In genomic region chr22:48491451-48491941, GRCh38 we compare ENCODE assay signal across 17 cellular contexts.
DNase-seq lines count a peak whose midpoint lies in the region; ATAC-seq and TF ChIP-seq lines count a peak whose summit lies in the region.
"Had no signal": no experiment of that assay in that cellular context is flagged by ENCODE, and none has a peak within 500 bp of the region (broad histone marks: within the 10 kb centered on the region; RNA-seq: fewer than 3 reads in every experiment).

No MANE protein-coding gene starts in this region.

- no peaks in the 10 kb centered on the region for H3K9me3 ChIP-seq in SK-N-MC (ENCODE audit: low read depth, low read length)
- H3K9me3 ChIP-seq in CD4-positive, alpha-beta memory T cell (ENCODE audit: control insufficient read depth in 1 of 2, low read length in 2 of 2): no peaks in the 10 kb centered on the region
- H3K9me3 ChIP-seq in mesenchymal stem cell (ENCODE audit: control insufficient read depth, low read length): no peaks in the 10 kb centered on the region
- H3K9me3 ChIP-seq: ascending aorta, neutrophil, transverse colon had no signal

- H3K4me1 Mint-ChIP-seq in activated CD8-positive, alpha-beta T cell treated with anti-CD3 and anti-CD28 coated beads, Interleukin-2, amount 10 ng/mL, durations not matched to agents 7 days and 5 days (ENCODE audit: low read depth): no peaks in the 10 kb centered on the region
- no peaks in the 10 kb centered on the region for H3K4me1 Mint-ChIP-seq in activated CD8-positive, alpha-beta T cell treated with anti-CD3 and anti-CD28 coated beads for 36 hours (ENCODE audit: low read depth)
- H3K4me1 Mint-ChIP-seq in type B pancreatic cell (ENCODE audit: unreplicated experiment): peaks cover 19% of the 10 kb centered on the region
- peaks cover 0 to 4% (median under 1%) of the 10 kb centered on the region in 4 donors for H3K4me1 Mint-ChIP-seq in CD4-positive, alpha-beta memory T cell
- H3K4me1 Mint-ChIP-seq: activated T-helper 17 cell treated with anti-CD3 and anti-CD28 coated beads, Interleukin-2, amount 50 U/mL, for 72 hours had no signal

- H2BK120ac ChIP-seq in mesenchymal stem cell (ENCODE audit: low read depth, low read length): no peak overlapping the region

- DNase-seq in activated CD8-positive, alpha-beta T cell treated with anti-CD3 and anti-CD28 coated beads, Interleukin-2, amount 10 ng/mL, durations not matched to agents 7 days and 5 days: peak; percentile 20
- DNase-seq in activated CD8-positive, alpha-beta T cell treated with anti-CD3 and anti-CD28 coated beads for 36 hours: no peak
- DNase-seq in SK-N-MC (ENCODE audit: low read depth, low spot score): no peak
- DNase-seq in left kidney (ENCODE audit: low read depth, low spot score): peak; percentile 80
- peak; percentile 57 for DNase-seq in type B pancreatic cell (ENCODE audit: extremely low spot score, unreplicated experiment)
- no peak for DNase-seq in CD4-positive, alpha-beta memory T cell
- DNase-seq in mesenchymal stem cell: no peak
- DNase-seq in NCI-H128 (lab: John Stamatoyannopoulos, UW; ENCODE audit: unreplicated experiment): no peak
- DNase-seq: activated CD4-positive, alpha-beta T cell treated with anti-CD3 and anti-CD28 coated beads, Interleukin-2, amount 50 U/mL, for 1 hour; HCEC 1CT; left cardiac atrium; transverse colon had no signal

- no peak overlapping the region for H4K91ac ChIP-seq in mesenchymal stem cell (ENCODE audit: low read length)

- no peak overlapping the region for H3K27ac Mint-ChIP-seq in activated CD8-positive, alpha-beta T cell treated with anti-CD3 and anti-CD28 coated beads, Interleukin-2, amount 10 ng/mL, durations not matched to agents 7 days and 5 days
- no peak overlapping the region for H3K27ac Mint-ChIP-seq in activated CD8-positive, alpha-beta T cell treated with anti-CD3 and anti-CD28 coated beads for 36 hours
- H3K27ac Mint-ChIP-seq in type B pancreatic cell: no peak overlapping the region
- no peak overlapping the region for H3K27ac Mint-ChIP-seq in CD4-positive, alpha-beta memory T cell
- H3K27ac Mint-ChIP-seq: activated T-helper 17 cell treated with anti-CD3 and anti-CD28 coated beads, Interleukin-2, amount 50 U/mL, for 72 hours had no signal

- 13% methylated on average over 16 of the region's 19 CpGs for WGBS in mesenchymal stem cell

- no peaks in the 10 kb centered on the region for H3K79me1 ChIP-seq in mesenchymal stem cell (replicated peaks; ENCODE audit: low read length, poor library complexity, severe bottlenecking)

- H3K14ac ChIP-seq in mesenchymal stem cell (ENCODE audit: low read length in 2 of 2): no peak overlapping the region

- no peaks in the 10 kb centered on the region for H3K9me3 Mint-ChIP-seq in activated CD8-positive, alpha-beta T cell treated with anti-CD3 and anti-CD28 coated beads, Interleukin-2, amount 10 ng/mL, durations not matched to agents 7 days and 5 days (ENCODE audit: insufficient read depth)
- H3K9me3 Mint-ChIP-seq in activated CD8-positive, alpha-beta T cell treated with anti-CD3 and anti-CD28 coated beads for 36 hours: no peaks in the 10 kb centered on the region
- H3K9me3 Mint-ChIP-seq in type B pancreatic cell: no peaks in the 10 kb centered on the region
- H3K9me3 Mint-ChIP-seq in CD4-positive, alpha-beta memory T cell: no peaks in the 10 kb centered on the region
- H3K9me3 Mint-ChIP-seq: activated T-helper 17 cell treated with anti-CD3 and anti-CD28 coated beads, Interleukin-2, amount 50 U/mL, for 72 hours had no signal

- H2AFZ ChIP-seq in mesenchymal stem cell (ENCODE audit: low read depth, low read length): no peak overlapping the region

- peaks cover 6% of the 10 kb centered on the region for H3K27me3 ChIP-seq in CD4-positive, alpha-beta memory T cell (ENCODE audit: insufficient read depth, low read length)
- H3K27me3 ChIP-seq in mesenchymal stem cell (ENCODE audit: control insufficient read depth in 1 of 2, insufficient read depth in 1 of 2, low read length in 2 of 2): peaks cover 36 to 59% of the 10 kb centered on the region in 2 experiments

- H3K27me3 Mint-ChIP-seq in activated CD8-positive, alpha-beta T cell treated with anti-CD3 and anti-CD28 coated beads, Interleukin-2, amount 10 ng/mL, durations not matched to agents 7 days and 5 days (ENCODE audit: low read depth): peaks cover 49% of the 10 kb centered on the region
- H3K27me3 Mint-ChIP-seq in activated CD8-positive, alpha-beta T cell treated with anti-CD3 and anti-CD28 coated beads for 36 hours: peaks cover 52% of the 10 kb centered on the region
- peaks cover 61% of the 10 kb centered on the region for H3K27me3 Mint-ChIP-seq in type B pancreatic cell
- peaks cover 36 to 45% of the 10 kb centered on the region in 2 donors for H3K27me3 Mint-ChIP-seq in CD4-positive, alpha-beta memory T cell

- no peak for ATAC-seq in activated CD8-positive, alpha-beta T cell treated with anti-CD3 and anti-CD28 coated beads, Interleukin-2, amount 10 ng/mL, durations not matched to agents 7 days and 5 days
- ATAC-seq in activated CD8-positive, alpha-beta T cell treated with anti-CD3 and anti-CD28 coated beads for 36 hours: no peak
- ATAC-seq: activated T-helper 17 cell treated with anti-CD3 and anti-CD28 coated beads, Interleukin-2, amount 50 U/mL, for 72 hours had no signal

- H2AK5ac ChIP-seq in mesenchymal stem cell (ENCODE audit: low read length, severe bottlenecking): no peak overlapping the region

- no peak for TF ChIP-seq CTCF in activated CD8-positive, alpha-beta T cell treated with anti-CD3 and anti-CD28 coated beads for 36 hours (IDR thresholded peaks at IDR 0.05)
- TF ChIP-seq CTCF in type B pancreatic cell (conservative IDR thresholded peaks at IDR 0.05): no peak

- peak overlapping the region; percentile 67 for H3K27ac ChIP-seq in SK-N-MC
- no peak overlapping the region for H3K27ac ChIP-seq in CD4-positive, alpha-beta memory T cell (ENCODE audit: low read depth, low read length)
- H3K27ac ChIP-seq in mesenchymal stem cell (ENCODE audit: low read length, poor library complexity, severe bottlenecking): no peak overlapping the region
- H3K27ac ChIP-seq: ascending aorta, HL-60, neutrophil, transverse colon had no signal

- no peaks in the 10 kb centered on the region for H3K36me3 Mint-ChIP-seq in activated CD8-positive, alpha-beta T cell treated with anti-CD3 and anti-CD28 coated beads, Interleukin-2, amount 10 ng/mL, durations not matched to agents 7 days and 5 days (ENCODE audit: low read depth)
- H3K36me3 Mint-ChIP-seq in activated CD8-positive, alpha-beta T cell treated with anti-CD3 and anti-CD28 coated beads for 36 hours (ENCODE audit: low read depth): no peaks in the 10 kb centered on the region
- H3K36me3 Mint-ChIP-seq in type B pancreatic cell: no peaks in the 10 kb centered on the region
- H3K36me3 Mint-ChIP-seq in CD4-positive, alpha-beta memory T cell: no peaks in the 10 kb centered on the region

- H2BK5ac ChIP-seq in mesenchymal stem cell (ENCODE audit: low read depth, low read length, poor library complexity, severe bottlenecking): no peak overlapping the region

- H3K4me3 ChIP-seq in SK-N-MC (peak overlapping the region; percentile 89), mesenchymal stem cell (ENCODE audit: insufficient read depth in 1 of 2, low read depth in 1 of 2, low read length in 2 of 2) (no peak overlapping the region)
- H3K4me3 ChIP-seq in CD4-positive, alpha-beta memory T cell (ENCODE audit: low read length in 2 of 2): no peak overlapping the region
- H3K4me3 ChIP-seq: ascending aorta, GM12878 had no signal

- H3K4me3 Mint-ChIP-seq in activated CD8-positive, alpha-beta T cell treated with anti-CD3 and anti-CD28 coated beads, Interleukin-2, amount 10 ng/mL, durations not matched to agents 7 days and 5 days: no peak overlapping the region
- no peak overlapping the region for H3K4me3 Mint-ChIP-seq in activated CD8-positive, alpha-beta T cell treated with anti-CD3 and anti-CD28 coated beads for 36 hours
- peak overlapping the region; percentile 83 for H3K4me3 Mint-ChIP-seq in type B pancreatic cell
- no peak overlapping the region for H3K4me3 Mint-ChIP-seq in CD4-positive, alpha-beta memory T cell
- H3K4me3 Mint-ChIP-seq: activated T-helper 17 cell treated with anti-CD3 and anti-CD28 coated beads, Interleukin-2, amount 50 U/mL, for 72 hours had no signal

- no peak overlapping the region for H3K4ac ChIP-seq in mesenchymal stem cell (ENCODE audit: low read depth in 1 of 2, low read length in 2 of 2)

- no peak overlapping the region for H3K23ac ChIP-seq in mesenchymal stem cell (ENCODE audit: low read length in 2 of 2)

- no peak overlapping the region for H2BK15ac ChIP-seq in mesenchymal stem cell (ENCODE audit: low read depth, poor library complexity, severe bottlenecking)

- H3K18ac ChIP-seq in mesenchymal stem cell (ENCODE audit: low read depth in 1 of 2, low read length in 2 of 2): no peak overlapping the region

- H3K9ac ChIP-seq in SK-N-MC (ENCODE audit: insufficient read length) (peak overlapping the region; percentile 93), mesenchymal stem cell (ENCODE audit: low read length) (no peak overlapping the region)

- H4K8ac ChIP-seq in mesenchymal stem cell (ENCODE audit: low read length): no peak overlapping the region

- H3K4me1 ChIP-seq in CD4-positive, alpha-beta memory T cell (ENCODE audit: insufficient read depth, low read length): no peaks in the 10 kb centered on the region
- H3K4me1 ChIP-seq in mesenchymal stem cell (ENCODE audit: control insufficient read depth, insufficient read depth, low read depth, low read length): peaks cover 22% of the 10 kb centered on the region
- H3K4me1 ChIP-seq: ascending aorta had no signal

- no peak overlapping the region for H2BK12ac ChIP-seq in mesenchymal stem cell (ENCODE audit: low read length in 2 of 2)

- intact Hi-C loops in activated CD8-positive, alpha-beta T cell treated with anti-CD3 and anti-CD28 coated beads for 36 hours (cut with micrococcal nuclease): no loop called here
- intact Hi-C loops in CD4-positive, alpha-beta memory T cell (cut with micrococcal nuclease): loop anchor here (10.0 kb wide), 1 partner anchor 1277 kb away; no protein-coding TSS in a partner anchor

- no peaks in the 10 kb centered on the region for H3K36me3 ChIP-seq in SK-N-MC (ENCODE audit: insufficient read depth, low read length)
- no peaks in the 10 kb centered on the region for H3K36me3 ChIP-seq in CD4-positive, alpha-beta memory T cell (ENCODE audit: insufficient read depth, low read length)
- H3K36me3 ChIP-seq in mesenchymal stem cell (ENCODE audit: control insufficient read depth in 1 of 2, insufficient read depth in 2 of 2, low read depth in 1 of 2, low read length in 2 of 2): no peaks in the 10 kb centered on the region
- H3K36me3 ChIP-seq: ascending aorta, neutrophil, transverse colon had no signal

- POLR2A ChIA-PET in activated CD8-positive, alpha-beta T cell treated with anti-CD3 and anti-CD28 coated beads, Interleukin-2, amount 10 ng/mL, durations not matched to agents 7 days and 5 days (lab: Charles Lee): no interaction called here
- POLR2A ChIA-PET in activated CD8-positive, alpha-beta T cell treated with anti-CD3 and anti-CD28 coated beads for 36 hours (lab: Charles Lee): interaction anchor here (0.7 kb wide), 1 partner anchor 494 kb away, joined by 4 read pairs; no protein-coding TSS in a partner anchor
- POLR2A ChIA-PET in CD4-positive, alpha-beta memory T cell (lab: Charles Lee; ENCODE audit: partially characterized antibody): no interaction called here

- CTCF ChIA-PET in activated CD8-positive, alpha-beta T cell treated with anti-CD3 and anti-CD28 coated beads, Interleukin-2, amount 10 ng/mL, durations not matched to agents 7 days and 5 days (lab: Charles Lee): interaction anchor here (1.7 kb wide), 1 partner anchor 1277 kb away, joined by 4 read pairs; no protein-coding TSS in a partner anchor
- CTCF ChIA-PET in activated CD8-positive, alpha-beta T cell treated with anti-CD3 and anti-CD28 coated beads for 36 hours (lab: Charles Lee): no interaction called here
- CTCF ChIA-PET in CD4-positive, alpha-beta memory T cell (lab: Charles Lee; ENCODE audit: partially characterized antibody): no interaction called here

- no peak overlapping the region for H3K4me2 ChIP-seq in mesenchymal stem cell (ENCODE audit: low read length, poor library complexity, severe bottlenecking)

Comparison
In these comparisons a context has a peak if more than half of its experiments do, and no peak if none do; other contexts are left out.
1. DNase-seq: peak in activated CD8-positive, alpha-beta T cell treated with anti-CD3 and anti-CD28 coated beads, Interleukin-2, amount 10 ng/mL, durations not matched to agents 7 days and 5 days (single experiment), left kidney (single experiment) and type B pancreatic cell (single experiment); none in activated CD8-positive, alpha-beta T cell treated with anti-CD3 and anti-CD28 coated beads for 36 hours (single experiment), SK-N-MC (single experiment), CD4-positive, alpha-beta memory T cell (0 of 5), mesenchymal stem cell (single experiment) and NCI-H128 (single experiment).